Comparison of ENCODE assay signal across 17 cellular contexts in the genomic region with DNA sequence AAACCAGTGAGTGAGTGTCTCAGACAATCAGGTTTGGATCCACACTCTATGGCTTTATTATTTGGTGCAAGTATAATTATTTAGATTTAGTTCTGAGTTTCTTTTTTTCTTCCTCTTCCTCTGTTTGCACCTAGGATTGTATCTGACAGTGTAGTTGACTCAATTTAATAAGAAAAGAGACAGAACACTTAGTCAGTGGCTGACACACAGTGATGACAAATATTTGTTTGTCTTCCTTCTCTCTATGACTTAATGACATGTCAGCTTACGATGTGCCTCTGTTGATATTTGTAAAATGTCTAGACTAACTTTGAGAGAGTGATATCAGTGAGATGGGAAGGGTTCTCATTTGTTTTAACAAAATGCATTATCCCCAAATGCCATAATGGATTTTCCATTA.
"Had no signal": no experiment of that assay in that cellular context is flagged by ENCODE, and none has a peak within 500 bp of the region (broad histone marks: within the 10 kb centered on the region; RNA-seq: fewer than 3 reads in every experiment).

No MANE protein-coding gene starts in this region.

- H3K4me3 Mint-ChIP-seq: T-cell had no signal

- DNase-seq: KBM-7, MG63, NCI-H1092, NCI-H1436, NCI-H187, NCI-H2029, NCI-H2081 treated with DMSO at 0.1 percent for 48 hours, NCI-H2227 treated with DMSO at 0.1 percent for 48 hours, NCI-H524, NCI-H526 treated with DMSO at 0.1 percent for 48 hours, NCI-H774, Right ventricle myocardium superior, SIG-M5, SK-N-SH, SW 1271, T-cell had no signal

- H3K9me3 ChIP-seq: MG63, SK-N-SH had no signal

- H3K9ac ChIP-seq: SK-N-SH had no signal

- H3K36me3 Mint-ChIP-seq: T-cell had no signal

- ATAC-seq: Panc1, T-cell had no signal

- H3K4me1 Mint-ChIP-seq: T-cell had no signal

- H3K27me3 ChIP-seq: MG63 had no signal

- H3K4me2 ChIP-seq: SK-N-SH had no signal

- H3K36me3 ChIP-seq: MG63 had no signal

- H3K4me3 ChIP-seq: MG63 had no signal

- H3K27me3 Mint-ChIP-seq: T-cell had no signal

- H3K27ac Mint-ChIP-seq: T-cell had no signal
